ENCODE assay signal across 11 cellular contexts in the genomic region with DNA sequence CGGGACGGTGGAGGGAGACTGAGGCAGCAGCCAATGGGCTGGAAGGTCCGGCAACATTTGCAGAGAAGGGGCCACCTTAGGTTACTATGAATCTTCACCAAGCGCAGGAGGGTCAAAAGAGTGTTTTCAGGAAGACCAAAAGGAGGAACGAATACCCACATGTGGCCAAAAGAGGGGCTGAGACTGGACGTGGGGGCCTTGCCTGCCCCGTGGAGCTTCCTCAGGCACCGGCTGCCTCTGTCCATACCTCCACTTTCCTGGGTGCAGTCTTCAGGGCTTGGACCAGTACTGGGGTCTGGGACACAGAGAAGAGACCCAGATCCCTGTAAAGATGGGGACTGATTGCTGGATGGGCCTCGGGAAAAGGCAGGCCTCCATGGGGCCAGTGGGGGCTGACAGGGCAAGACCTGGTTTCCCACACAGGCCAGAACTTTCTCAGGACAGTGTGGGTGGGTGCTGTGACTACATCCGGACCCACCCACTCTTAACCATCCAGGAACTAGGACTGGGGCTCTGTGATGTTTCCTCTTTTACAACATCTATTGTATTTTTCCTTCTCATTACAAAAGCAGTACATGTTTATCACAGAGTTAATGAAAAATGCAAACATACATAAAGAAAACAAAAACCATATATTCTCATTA.
DNase-seq lines count a peak whose midpoint lies in the region; ATAC-seq, FAIRE-seq and TF ChIP-seq lines count a peak whose summit lies in the region.
"Had no signal": no experiment of that assay in that cellular context is flagged by ENCODE, and none has a peak within 500 bp of the region (broad histone marks: within the 10 kb centered on the region; RNA-seq: fewer than 3 reads in every experiment).

No MANE protein-coding gene starts in this region.

- TF ChIP-seq POLR2A in right lobe of liver (IDR thresholded peaks at IDR 0.05) (no peak), HepG2 (IDR thresholded peaks at IDR 0.05; ENCODE audit: insufficient read depth in 1 of 2, low read depth in 2 of 2, low read length in 2 of 2) (no peak), GM12878 (IDR thresholded peaks at IDR 0.05; ENCODE audit: low read depth, low read length) (no peak)

- peak in 3 of 4 donors; percentile 23 to 42 (median 24) for ATAC-seq in right lobe of liver
- no peak for ATAC-seq in HepG2
- peak; percentile 43 for ATAC-seq in GM12878
- peak; percentile 4 for ATAC-seq in mucosa of descending colon
- ATAC-seq in GM21390 (IDR thresholded peaks at IDR 0.05; ENCODE audit: unreplicated experiment), result no peak
- no peak for ATAC-seq in GM18858 (IDR thresholded peaks at IDR 0.05; ENCODE audit: unreplicated experiment)

- no peak for TF ChIP-seq CTCF in right lobe of liver (IDR thresholded peaks at IDR 0.05)
- no peak for TF ChIP-seq CTCF in HepG2 (CRISPR knock-in tag; IDR thresholded peaks at IDR 0.05)
- no peak for TF ChIP-seq CTCF in GM12878 (IDR thresholded peaks at IDR 0.05 in 2 of 3, conservative IDR thresholded peaks at IDR 0.05 in 1 of 3; ENCODE audit: control insufficient read depth in 2 of 3, extremely low read depth in 1 of 3, insufficient read depth in 1 of 3, low read depth in 3 of 3, low read length in 3 of 3)
- no peak for TF ChIP-seq CTCF in mucosa of descending colon (IDR thresholded peaks at IDR 0.05)

- no peaks in the 10 kb centered on the region for H3K79me2 ChIP-seq in HepG2 (ENCODE audit: insufficient read depth, low read length)
- no peaks in the 10 kb centered on the region for H3K79me2 ChIP-seq in GM12878 (ENCODE audit: control insufficient read depth, insufficient read depth, low read length)

- intact Hi-C loops in right lobe of liver (cut with DNase I), result no loop called here
- intact Hi-C loops in HepG2 (cut with micrococcal nuclease; ENCODE audit: unreplicated experiment), result no loop called here
- intact Hi-C loops in GM12878 (cut with micrococcal nuclease; ENCODE audit: unreplicated experiment), result no loop called here
- intact Hi-C loops in mucosa of descending colon (cut with DNase I, micrococcal nuclease), result loop anchor here in 1 of 2 donors (10.0 kb wide), 1 partner anchor 292 kb away; the partner anchor contains the start of gene ZSWIM6

- CTCF ChIA-PET in HepG2 (lab: Yijun Ruan, JAX; ENCODE audit: low intra/inter-chr PET ratio, low total read pairs), result no interaction called here
- CTCF ChIA-PET in GM12878 (lab: Yijun Ruan, JAX), result no interaction called here

- in situ Hi-C loops in HepG2 (cut with HindIII; ENCODE audit: extremely low pct_ligation_motif_present, low pct_unique_long_range_greater_than_20kb) (no loop called here), GM12878 (cut with MboI) (no loop called here), KBM-7 (cut with MboI; ENCODE audit: low pct_unique_long_range_greater_than_20kb, low sequenced_read_pairs) (no loop called here)

- no peak for DNase-seq in right lobe of liver
- DNase-seq in HepG2 (ENCODE audit: low spot score), result no peak
- DNase-seq in GM12878 (ENCODE audit: low read depth, low spot score), result no peak
- DNase-seq in mucosa of descending colon, result peak in 1 of 3 donors; percentile 4
- no peak for DNase-seq in effector CD8-positive, alpha-beta T cell (lab: John Stamatoyannopoulos, UW)
- no peak for DNase-seq in KBM-7
- DNase-seq: COR-L47 had no signal

- no peak for TF ChIP-seq EP300 in HepG2 (IDR thresholded peaks at IDR 0.05; ENCODE audit: low read depth in 2 of 2, low read length in 2 of 2)
- no peak for TF ChIP-seq EP300 in HepG2 (CRISPR knock-in tag; IDR thresholded peaks at IDR 0.05; ENCODE audit: borderline replicate concordance)
- TF ChIP-seq EP300 in GM12878 (IDR thresholded peaks at IDR 0.05; ENCODE audit: borderline replicate concordance in 1 of 2, control insufficient read depth in 1 of 2, low read depth in 2 of 2, low read length in 2 of 2), result no peak

- H3K4me3 ChIP-seq in right lobe of liver (peak overlapping the region in 2 of 3 donors; percentile 55 to 64), HepG2 (replicated peaks in 1 of 3; ENCODE audit: insufficient read depth in 1 of 3, low read depth in 2 of 3, low read length in 3 of 3) (no peak overlapping the region), GM12878 (no peak overlapping the region), mucosa of descending colon (no peak overlapping the region)
- H3K4me3 ChIP-seq: SJSA1 had no signal

- RAD21 ChIA-PET in GM12878 (lab: Charles Lee; ENCODE audit: unreplicated experiment), result no interaction called here

- H3K9me3 ChIP-seq in right lobe of liver (no peaks in the 10 kb centered on the region), HepG2 (ENCODE audit: low read length) (no peaks in the 10 kb centered on the region), GM12878 (replicated peaks; ENCODE audit: control insufficient read depth, insufficient read depth, low read length) (no peaks in the 10 kb centered on the region), mucosa of descending colon (no peaks in the 10 kb centered on the region)
- H3K9me3 ChIP-seq: SJSA1 had no signal

- 65% methylated on average over 8 of the region's 10 CpGs for WGBS in right lobe of liver (ENCODE audit: insufficient coverage, low coverage, low lambda C conversion rate, missing lambda C conversion rate)
- 67% methylated on average over 10 of the region's 10 CpGs for WGBS in HepG2 (ENCODE audit: low lambda C conversion rate)
- WGBS in GM12878 (ENCODE audit: insufficient coverage, insufficient replicate concordance, low lambda C conversion rate, missing lambda C conversion rate), result 12% methylated on average over 8 of the region's 10 CpGs

- H3K27me3 ChIP-seq in right lobe of liver (no peaks in the 10 kb centered on the region), HepG2 (ENCODE audit: control insufficient read depth in 1 of 2, insufficient read depth in 2 of 2, low read length in 2 of 2) (peaks cover 1 to 20% of the 10 kb centered on the region in 2 experiments; a peak in 3 of 5 replicates), GM12878 (replicated peaks in 1 of 2; ENCODE audit: control insufficient read depth in 2 of 2, insufficient read depth in 2 of 2, low read length in 1 of 2) (peaks cover 4 to 13% of the 10 kb centered on the region in 2 experiments)
- H3K27me3 ChIP-seq: SJSA1 had no signal

- POLR2A ChIA-PET in HepG2 (lab: Yijun Ruan, JAX) (no interaction called here), GM12878 (lab: Charles Lee) (no interaction called here)

- H3K27ac ChIP-seq in right lobe of liver, result peak overlapping the region in 1 of 3 donors; percentile 69
- no peak overlapping the region for H3K27ac ChIP-seq in HepG2 (ENCODE audit: extremely low read length, insufficient read depth, low read length)
- no peak overlapping the region for H3K27ac ChIP-seq in GM12878 (ENCODE audit: control insufficient read depth, insufficient read depth)
- H3K27ac ChIP-seq: SJSA1 had no signal

- H3K36me3 ChIP-seq in right lobe of liver, result no peaks in the 10 kb centered on the region
- no peaks in the 10 kb centered on the region for H3K36me3 ChIP-seq in HepG2 (replicated peaks in 1 of 2; ENCODE audit: control insufficient read depth in 1 of 2, insufficient read depth in 2 of 2, low read length in 2 of 2)
- no peaks in the 10 kb centered on the region for H3K36me3 ChIP-seq in GM12878 (ENCODE audit: control insufficient read depth in 2 of 2, insufficient read depth in 2 of 2, low read length in 1 of 2)
- no peaks in the 10 kb centered on the region for H3K36me3 ChIP-seq in mucosa of descending colon (ENCODE audit: low read depth)
- H3K36me3 ChIP-seq: SJSA1 had no signal

- peaks cover 0 to 5% (median 2%) of the 10 kb centered on the region in 4 donors for H3K4me1 ChIP-seq in right lobe of liver
- no peaks in the 10 kb centered on the region for H3K4me1 ChIP-seq in HepG2 (ENCODE audit: insufficient read depth, low read length)
- H3K4me1 ChIP-seq in GM12878 (ENCODE audit: control insufficient read depth, insufficient read depth, low read length), result no peaks in the 10 kb centered on the region
- no peaks in the 10 kb centered on the region for H3K4me1 ChIP-seq in mucosa of descending colon (ENCODE audit: low read depth)

- no peak overlapping the region for H2AFZ ChIP-seq in HepG2 (ENCODE audit: low read length)
- H2AFZ ChIP-seq in GM12878 (ENCODE audit: control insufficient read depth, low read depth, low read length), result no peak overlapping the region

- no peak overlapping the region for H3K4me2 ChIP-seq in HepG2 (ENCODE audit: low read depth, low read length)
- H3K4me2 ChIP-seq in GM12878 (ENCODE audit: control insufficient read depth, insufficient read depth), result 0 out of 2 replicates have a peak overlapping the region, but pooled peaks have one; percentile 25

- FAIRE-seq in HepG2 (lab: Jason Lieb, UNC), result no peak
- no peak for FAIRE-seq in GM12878 (lab: Jason Lieb, UNC)
- FAIRE-seq: colon had no signal

- BruUV-seq in HepG2 (replicated peaks; lab: Mats Ljungman, UMichigan), result no TSS peak
- no TSS peak for BruUV-seq in GM12878 (replicated peaks; lab: Mats Ljungman, UMichigan)

- H4K20me1 ChIP-seq in HepG2 (ENCODE audit: insufficient read depth, low read length), result no peaks in the 10 kb centered on the region
- H4K20me1 ChIP-seq in GM12878 (ENCODE audit: control insufficient read depth, insufficient read depth), result no peaks in the 10 kb centered on the region

- no peak overlapping the region for H3K9ac ChIP-seq in HepG2 (ENCODE audit: insufficient read depth, low read depth, low read length)
- no peak overlapping the region for H3K9ac ChIP-seq in GM12878 (ENCODE audit: control insufficient read depth, insufficient read depth, low read length)

- TF ChIP-seq RAD21 in HepG2 (CRISPR knock-in tag; IDR thresholded peaks at IDR 0.05) (no peak), GM12878 (IDR thresholded peaks at IDR 0.05; ENCODE audit: insufficient read depth, low read depth, low read length) (no peak)

- SMC1A ChIA-PET in GM12878 (lab: Charles Lee; ENCODE audit: uncharacterized antibody, unreplicated experiment), result interaction anchor here (1.6 kb wide), 1 partner anchor 13 kb away, joined by 5 read pairs; no protein-coding TSS in a partner anchor

TF ChIP-seq in HepG2, 621 proteins besides CTCF, POLR2A, EP300 and RAD21 (continues in another document):
- TF ChIP-seq BRCA1 (CRISPR knock-in tag; IDR thresholded peaks at IDR 0.05) (no peak), FOXC1 (CRISPR knock-in tag; IDR thresholded peaks at IDR 0.05; ENCODE audit: borderline replicate concordance) (no peak), RFX5 (IDR thresholded peaks at IDR 0.05; ENCODE audit: low read depth, low read length) (no peak), PITX1 (CRISPR knock-in tag; IDR thresholded peaks at IDR 0.05) (no peak)

TF ChIP-seq in GM12878, 131 proteins besides CTCF, POLR2A, EP300 and RAD21 (continues in another document):
- TF ChIP-seq NFIC (IDR thresholded peaks at IDR 0.05; ENCODE audit: low read depth, low read length), result no peak

Comparison
In these comparisons a context has a peak if more than half of its experiments do, and no peak if none do; other contexts are left out.
1. ATAC-seq: peak in right lobe of liver (3 of 4), GM12878 (single experiment) and mucosa of descending colon (single experiment); none in HepG2 (single experiment), GM21390 (single experiment) and GM18858 (single experiment).
2. H3K4me3 ChIP-seq: peak in right lobe of liver (2 of 3); none in HepG2 (0 of 3), GM12878 (single experiment) and mucosa of descending colon (single experiment).